Comparison of ENCODE assay signal across 20 cellular contexts in genomic region chr7:107779647-107780099, GRCh38. TPM values are rescaled to one million over a fixed set of nuclear protein-coding genes. Genes with fewer than 3 reads are reported as not detected.
DNase-seq lines count a peak whose midpoint lies in the region; TF ChIP-seq lines count a peak whose summit lies in the region.
"Had no signal": no experiment of that assay in that cellular context is flagged by ENCODE, and none has a peak within 500 bp of the region (broad histone marks: within the 10 kb centered on the region; RNA-seq: fewer than 3 reads in every experiment).

No MANE protein-coding gene starts in this region.

- H3K4me2 ChIP-seq in hepatocyte = no peak overlapping the region

- H3K27me3 Mint-ChIP-seq in endothelial cell (ENCODE audit: unreplicated experiment) = no peaks in the 10 kb centered on the region

- no peak for TF ChIP-seq POLR2A in testis (IDR thresholded peaks at IDR 0.05)

- H4K20me1 ChIP-seq in hepatocyte (ENCODE audit: insufficient read depth, poor library complexity, severe bottlenecking) = no peaks in the 10 kb centered on the region

- H3K36me3 Mint-ChIP-seq in endothelial cell (ENCODE audit: low read depth, unreplicated experiment) = no peaks in the 10 kb centered on the region

- no peaks in the 10 kb centered on the region for H3K79me2 ChIP-seq in hepatocyte

- DNase-seq in amniotic epithelial cell (ENCODE audit: low read depth) (peak; percentile 51), hepatocyte (ENCODE audit: low spot score) (peak; percentile 61), testis (no peak), endothelial cell (ENCODE audit: low spot score) (no peak), NCI-H1694 treated with DMSO at 0.1 percent for 48 hours (lab: John Stamatoyannopoulos, UW) (no peak), NOMO-1 treated with dmso at 0.1 percent for 144 hours (lab: John Stamatoyannopoulos, UW; ENCODE audit: unreplicated experiment) (no peak)
- DNase-seq: ACHN; C1 segment of cervical spinal cord; CD8-positive, alpha-beta memory T cell; DMS79; H9; NCI-H1417; NCI-H1930; NCI-H2171; NCI-H446; NCI-H526 treated with DMSO at 0.1 percent for 48 hours had no signal

- H3K27ac Mint-ChIP-seq in endothelial cell (ENCODE audit: unreplicated experiment) = no peak overlapping the region
- H3K27ac Mint-ChIP-seq: H9 had no signal

- no peaks in the 10 kb centered on the region for H3K36me3 ChIP-seq in hepatocyte (replicated peaks; ENCODE audit: insufficient read depth, low read depth)
- no peaks in the 10 kb centered on the region for H3K36me3 ChIP-seq in muscle layer of colon (ENCODE audit: insufficient read depth, low read length)
- H3K36me3 ChIP-seq in testis (ENCODE audit: low read depth, missing control alignments) = no peaks in the 10 kb centered on the region

- intact Hi-C loops in testis (cut with DNase I; ENCODE audit: low total_unique reads) = no loop called here

- TF ChIP-seq CTCF in hepatocyte (IDR thresholded peaks at IDR 0.05; ENCODE audit: poor library complexity) (no peak), testis (IDR thresholded peaks at IDR 0.05) (no peak), endothelial cell (IDR thresholded peaks at IDR 0.05; ENCODE audit: unreplicated experiment) (no peak)

- no peak overlapping the region for H3K9ac ChIP-seq in muscle layer of colon (ENCODE audit: low read length)

- no peaks in the 10 kb centered on the region for H3K9me2 ChIP-seq in hepatocyte (replicated peaks; ENCODE audit: insufficient read depth)

- H3K4me1 ChIP-seq in hepatocyte (ENCODE audit: insufficient read depth) (peaks cover 5% of the 10 kb centered on the region), muscle layer of colon (ENCODE audit: insufficient read depth, low read length) (peaks cover 46% of the 10 kb centered on the region), testis (no peaks in the 10 kb centered on the region)

- H3K9me3 ChIP-seq in hepatocyte (ENCODE audit: low read depth) (no peaks in the 10 kb centered on the region), muscle layer of colon (ENCODE audit: low read length) (no peaks in the 10 kb centered on the region), testis (no peaks in the 10 kb centered on the region)

- no peaks in the 10 kb centered on the region for H3K4me1 Mint-ChIP-seq in endothelial cell (ENCODE audit: unreplicated experiment)
- H3K4me1 Mint-ChIP-seq: H9 had no signal

- 53% methylated on average over 6 of the region's 6 CpGs for WGBS in hepatocyte (ENCODE audit: low lambda C conversion rate, missing lambda C conversion rate)
- 78 to 84% methylated on average over 6 of the region's 6 CpGs for WGBS in testis, 2 donors

- no peak overlapping the region for H3K4me3 ChIP-seq in hepatocyte
- H3K4me3 ChIP-seq in muscle layer of colon (ENCODE audit: low read depth in 1 of 2, low read length in 2 of 2) = no peak overlapping the region
- H3K4me3 ChIP-seq in testis = no peak overlapping the region

- H3K9me3 Mint-ChIP-seq in endothelial cell (ENCODE audit: unreplicated experiment) = no peaks in the 10 kb centered on the region
- H3K9me3 Mint-ChIP-seq: CD8-positive, alpha-beta memory T cell; H9 had no signal

- H3K27me3 ChIP-seq in hepatocyte = no peaks in the 10 kb centered on the region
- no peaks in the 10 kb centered on the region for H3K27me3 ChIP-seq in muscle layer of colon (ENCODE audit: control insufficient read depth in 1 of 2, insufficient read depth in 2 of 2, low read length in 2 of 2)
- no peaks in the 10 kb centered on the region for H3K27me3 ChIP-seq in testis

- H3K4me3 Mint-ChIP-seq in endothelial cell (ENCODE audit: unreplicated experiment) = no peak overlapping the region
- H3K4me3 Mint-ChIP-seq: CD8-positive, alpha-beta memory T cell; H9 had no signal

- peak overlapping the region; percentile 39 for H3K27ac ChIP-seq in hepatocyte
- peak overlapping the region; percentile 48 for H3K27ac ChIP-seq in muscle layer of colon (ENCODE audit: low read depth, low read length)
- H3K27ac ChIP-seq in testis = no peak overlapping the region

- no peak overlapping the region for H2AFZ ChIP-seq in hepatocyte

RNA-seq across cellular contexts. Expression of gene SLC26A3, which starts 23.4 kb away (rescaled TPM):
- total RNA-seq in hepatocyte (14.2 and 18.1 TPM in 2 replicates), testis (1 to 10 TPM in 1 of 2 donors, not detected in 1; 1.1 TPM), endothelial cell (ENCODE audit: unreplicated experiment) (not detected)
- polyA plus RNA-seq in hepatocyte (4.2 and 8.1 TPM in 2 replicates), testis (ENCODE audit: insufficient read depth, low read depth, low replicate concordance) (1.3 TPM)
- total RNA-seq: CD8-positive, alpha-beta memory T cell; H9; M059J; Right ventricle myocardium inferior; SK-MEL-5 had no signal
- polyA plus RNA-seq: CD8-positive, alpha-beta memory T cell had no signal

RNA-seq across cellular contexts. Expression of gene CBLL1, which starts 35.7 kb away (rescaled TPM):
- total RNA-seq in hepatocyte (17.3 and 18.6 TPM in 2 replicates), testis (10 to 100 TPM; 29.2 to 42.6 TPM), endothelial cell (ENCODE audit: unreplicated experiment) (37.4 TPM)
- polyA plus RNA-seq in hepatocyte (12.5 and 15.2 TPM in 2 replicates), testis (ENCODE audit: insufficient read depth, low read depth, low replicate concordance) (58.1 TPM)

Comparison
In these comparisons a context has a peak if more than half of its experiments do, and no peak if none do; other contexts are left out.
1. DNase-seq: peak in amniotic epithelial cell (single experiment) and hepatocyte (single experiment); none in testis (single experiment), endothelial cell (single experiment), NCI-H1694 treated with DMSO at 0.1 percent for 48 hours (single experiment) and NOMO-1 treated with dmso at 0.1 percent for 144 hours (single experiment).
2. H3K27ac ChIP-seq: peak in hepatocyte (single experiment) and muscle layer of colon (single experiment); none in testis (0 of 2).